Comparison of ENCODE assay signal across 17 cellular contexts in the genomic region with DNA sequence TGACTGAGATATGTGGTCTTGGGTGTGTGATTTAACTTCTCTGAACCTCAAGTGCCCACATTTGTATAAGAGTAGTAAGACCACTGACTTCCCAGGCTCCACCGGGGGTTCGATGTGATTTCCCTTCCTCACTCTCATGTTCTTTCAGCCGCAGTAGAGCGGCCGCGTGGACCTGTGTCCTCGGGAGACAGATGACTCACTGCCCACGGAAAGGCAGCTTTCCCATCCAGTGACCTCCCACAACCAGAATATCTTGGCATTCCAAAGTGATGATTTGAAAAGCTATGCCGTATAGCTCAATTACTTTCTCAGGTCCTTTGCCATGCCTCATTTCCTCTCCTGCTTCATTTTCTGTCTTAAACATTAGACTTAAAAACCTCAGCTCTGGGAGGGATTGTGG.
A peak's percentile ranks its signal among the peaks of the same experiment; 100 is the strongest.
DNase-seq lines count a peak whose midpoint lies in the region; ATAC-seq, FAIRE-seq and TF ChIP-seq lines count a peak whose summit lies in the region.
"Had no signal": no experiment of that assay in that cellular context is flagged by ENCODE, and none has a peak within 500 bp of the region (broad histone marks: within the 10 kb centered on the region; RNA-seq: fewer than 3 reads in every experiment).

No MANE protein-coding gene starts in this region.

- no peak for TF ChIP-seq POLR2A in spleen (IDR thresholded peaks at IDR 0.05)

- H2AFZ ChIP-seq in mammary epithelial cell (ENCODE audit: low read depth, low read length) = no peak overlapping the region
- no peak overlapping the region for H2AFZ ChIP-seq in trophoblast cell (ENCODE audit: insufficient read depth, low read length, poor library complexity)

- POLR2A ChIA-PET in MCF 10A (lab: Yijun Ruan, JAX) = no interaction called here

- H3K79me2 ChIP-seq in mammary epithelial cell (ENCODE audit: insufficient read depth, low read length) (no peaks in the 10 kb centered on the region), trophoblast cell (ENCODE audit: control insufficient read depth, insufficient read depth, low read length, poor library complexity) (no peaks in the 10 kb centered on the region)

- H3K27ac ChIP-seq in mammary epithelial cell (ENCODE audit: insufficient read depth, low read depth, low read length) (no peak overlapping the region), spleen (no peak overlapping the region), trophoblast cell (ENCODE audit: low read depth, low read length) (no peak overlapping the region)
- H3K27ac ChIP-seq: 22Rv1, adrenal gland, transverse colon, WERI-Rb-1 had no signal

- H3K79me1 ChIP-seq in trophoblast cell (ENCODE audit: low read length) = no peaks in the 10 kb centered on the region

- H3K4me1 Mint-ChIP-seq in MCF 10A (ENCODE audit: insufficient read depth, unreplicated experiment) = no peaks in the 10 kb centered on the region
- H3K4me1 Mint-ChIP-seq: endodermal cell, naive B cell had no signal

- no peak for TF ChIP-seq CTCF in mammary epithelial cell (conservative IDR thresholded peaks at IDR 0.05 in 1 of 2, IDR thresholded peaks at IDR 0.05 in 1 of 2; ENCODE audit: extremely low read depth in 1 of 2, insufficient read depth in 1 of 2, low read depth in 1 of 2, low read length in 2 of 2)
- no peak for TF ChIP-seq CTCF in MCF 10A (IDR thresholded peaks at IDR 0.05; ENCODE audit: unreplicated experiment)
- TF ChIP-seq CTCF in spleen (IDR thresholded peaks at IDR 0.05 in 8 of 11, conservative IDR thresholded peaks at IDR 0.05 in 3 of 11) = no peak

- no peak overlapping the region for H2BK12ac ChIP-seq in trophoblast cell (ENCODE audit: low read length)

- H3K27me3 ChIP-seq in mammary epithelial cell (ENCODE audit: insufficient read depth, low read length) (no peaks in the 10 kb centered on the region), spleen (replicated peaks in 1 of 7) (no peaks in the 10 kb centered on the region), trophoblast cell (ENCODE audit: insufficient read depth, low read length) (no peaks in the 10 kb centered on the region)
- H3K27me3 ChIP-seq: adrenal gland, transverse colon had no signal

- dilution Hi-C loops in mammary epithelial cell (cut with HindIII; ENCODE audit: low sequenced_read_pairs) = no loop called here

- H3K36me3 Mint-ChIP-seq in MCF 10A (ENCODE audit: insufficient read depth, unreplicated experiment) = peaks cover 92% of the 10 kb centered on the region

- H3K4me2 ChIP-seq in mammary epithelial cell (ENCODE audit: insufficient read depth, low read depth, low read length) = no peak overlapping the region
- no peak overlapping the region for H3K4me2 ChIP-seq in trophoblast cell (ENCODE audit: low read length)

- no peak overlapping the region for H3K4me3 Mint-ChIP-seq in MCF 10A (ENCODE audit: unreplicated experiment)
- H3K4me3 Mint-ChIP-seq: endodermal cell had no signal

- H4K8ac ChIP-seq in trophoblast cell (ENCODE audit: low read depth, low read length) = no peak overlapping the region

- in situ Hi-C loops in mammary epithelial cell (cut with MboI; ENCODE audit: low sequenced_read_pairs in 2 of 2) = no loop called here

- WGBS in mammary epithelial cell (ENCODE audit: low coverage, missing lambda C conversion rate) = 58% methylated on average over 9 of the region's 9 CpGs
- 89 to 93% (median 92%) methylated on average over 9 of the region's 9 CpGs for WGBS in spleen, 5 donors
- WGBS in trophoblast cell (ENCODE audit: extremely low coverage, insufficient coverage, insufficient read length) = no CpG with 5 or more reads among the region's 9 CpGs

- H3K9me3 Mint-ChIP-seq in MCF 10A (ENCODE audit: unreplicated experiment) = no peaks in the 10 kb centered on the region
- H3K9me3 Mint-ChIP-seq: endodermal cell, naive B cell had no signal

- H3K4me3 ChIP-seq in mammary epithelial cell (replicated peaks in 1 of 3; ENCODE audit: insufficient read depth in 1 of 3, low read depth in 2 of 3, low read length in 3 of 3) = no peak overlapping the region
- H3K4me3 ChIP-seq in spleen = no peak overlapping the region
- H3K4me3 ChIP-seq in trophoblast cell (ENCODE audit: low read depth, low read length) = no peak overlapping the region
- H3K4me3 ChIP-seq: adrenal gland, transverse colon had no signal

- H3K14ac ChIP-seq in trophoblast cell (ENCODE audit: low read length) = no peak overlapping the region

- peaks cover 23% of the 10 kb centered on the region for H3K36me3 ChIP-seq in mammary epithelial cell (ENCODE audit: insufficient read depth, low read length)
- H3K36me3 ChIP-seq in spleen = peaks cover 0 to 100% (median 83%) of the 10 kb centered on the region in 6 donors
- peaks cover 54 to 68% of the 10 kb centered on the region in 2 experiments for H3K36me3 ChIP-seq in trophoblast cell (ENCODE audit: control insufficient read depth in 1 of 2, insufficient read depth in 2 of 2, low read length in 2 of 2)

- H4K20me1 ChIP-seq in mammary epithelial cell (ENCODE audit: insufficient read depth, low read length) = no peaks in the 10 kb centered on the region

- DNase-seq in mammary epithelial cell = peak; percentile 27
- DNase-seq in MCF 10A (ENCODE audit: unreplicated experiment) = no peak
- peak; percentile 92 for DNase-seq in amniotic epithelial cell (ENCODE audit: low read depth)
- peak; percentile 86 for DNase-seq in glomerular visceral epithelial cell (ENCODE audit: extremely low spot score)
- peak; percentile 32 for DNase-seq in urothelium cell line (ENCODE audit: low spot score)
- DNase-seq in spleen = no peak
- DNase-seq in trophoblast cell = no peak
- DNase-seq: activated CD8-positive, alpha-beta memory T cell treated with anti-CD3 and anti-CD28 coated beads, Interleukin-2, amount 50 U/mL, for 4 hours; DND-41; endodermal cell; naive B cell; NCI-H2227 treated with DMSO at 0.1 percent for 48 hours; transverse colon; WERI-Rb-1 had no signal

- no peak overlapping the region for H3K4ac ChIP-seq in trophoblast cell (ENCODE audit: low read depth, low read length)

- H3K9ac ChIP-seq in mammary epithelial cell (ENCODE audit: insufficient read depth, low read length) (no peak overlapping the region), trophoblast cell (ENCODE audit: low read length) (no peak overlapping the region)

- intact Hi-C loops in mammary epithelial cell (cut with micrococcal nuclease) (no loop called here), MCF 10A (cut with micrococcal nuclease) (no loop called here), spleen (cut with DNase I; ENCODE audit: low total_unique reads) (no loop called here)

- H3K27me3 Mint-ChIP-seq in MCF 10A (ENCODE audit: insufficient read depth, unreplicated experiment) = no peaks in the 10 kb centered on the region
- H3K27me3 Mint-ChIP-seq: naive B cell had no signal

- H3K9me3 ChIP-seq in mammary epithelial cell (replicated peaks; ENCODE audit: insufficient read depth, low read length) (no peaks in the 10 kb centered on the region), spleen (no peaks in the 10 kb centered on the region), trophoblast cell (ENCODE audit: insufficient read depth, low read depth, low read length) (peaks cover 2% of the 10 kb centered on the region)
- H3K9me3 ChIP-seq: adrenal gland, transverse colon had no signal

- no peak overlapping the region for H4K91ac ChIP-seq in trophoblast cell (ENCODE audit: low read depth, low read length)

- CTCF ChIA-PET in mammary epithelial cell (lab: Charles Lee; ENCODE audit: low non-redundant PET) = no interaction called here
- CTCF ChIA-PET in MCF 10A (lab: Yijun Ruan, JAX) = no interaction called here

- no peak overlapping the region for H2BK5ac ChIP-seq in trophoblast cell (ENCODE audit: low read depth, low read length, poor library complexity)

- H2BK120ac ChIP-seq in trophoblast cell (ENCODE audit: insufficient read depth, low read length, poor library complexity) = no peak overlapping the region

- ATAC-seq in GM21576 (IDR thresholded peaks at IDR 0.05; ENCODE audit: unreplicated experiment) = no peak

- H3K18ac ChIP-seq in trophoblast cell (ENCODE audit: low read length) = no peak overlapping the region

- no peak overlapping the region for H3K27ac Mint-ChIP-seq in MCF 10A (ENCODE audit: low read depth, unreplicated experiment)
- H3K27ac Mint-ChIP-seq: endodermal cell had no signal

- no peak for FAIRE-seq in urothelium cell line (lab: Jason Lieb, UNC)

- H3K23ac ChIP-seq in trophoblast cell (ENCODE audit: low read length) = no peak overlapping the region

- BruUV-seq in mammary epithelial cell (replicated peaks; lab: Mats Ljungman, UMichigan) (no TSS peak), MCF 10A (replicated peaks; lab: Mats Ljungman, UMichigan) (no TSS peak)

- no peak overlapping the region for H2AK5ac ChIP-seq in trophoblast cell (ENCODE audit: low read length)

- H4K12ac ChIP-seq in trophoblast cell (ENCODE audit: low read depth, low read length) = no peak overlapping the region

- H3K4me1 ChIP-seq in mammary epithelial cell (ENCODE audit: insufficient read depth, low read length) (peaks cover 9% of the 10 kb centered on the region), spleen (peaks cover 0 to 10% (median 5%) of the 10 kb centered on the region in 6 donors), trophoblast cell (ENCODE audit: control insufficient read depth in 1 of 2, insufficient read depth in 2 of 2, low read length in 2 of 2) (peaks cover 7 to 14% of the 10 kb centered on the region in 2 experiments)
- H3K4me1 ChIP-seq: transverse colon had no signal

Comparison
In these comparisons a context has a peak if more than half of its experiments do, and no peak if none do; other contexts are left out.
1. DNase-seq: peak in mammary epithelial cell (single experiment), amniotic epithelial cell (single experiment), glomerular visceral epithelial cell (single experiment) and urothelium cell line (single experiment); none in MCF 10A (single experiment), spleen (single experiment) and trophoblast cell (0 of 2).